In genomic region chr3:179604336-179605078, GRCh38 we compare ENCODE assay signal across 1 cellular context.
A peak's percentile ranks its signal among the peaks of the same experiment; 100 is the strongest.
TF ChIP-seq lines count a peak whose summit lies in the region.

Gene MRPL47 (minus strand): TSS chr3:179604638. CDS start chr3:179604624, 14 bp downstream.
Gene NDUFB5 (plus strand): TSS chr3:179604794. CDS start chr3:179604816, 22 bp downstream.

TF ChIP-seq in K562, 482 proteins besides CTCF, POLR2A, EP300 and RAD21 (continued from another document and continues in another):
- no peak for TF ChIP-seq BCLAF1 (IDR thresholded peaks at IDR 0.05; ENCODE audit: borderline replicate concordance in 1 of 2, control insufficient read depth in 1 of 2, low read depth in 2 of 2, low read length in 1 of 2)
- TF ChIP-seq MECOM (CRISPR knock-in tag; IDR thresholded peaks at IDR 0.05): no peak
- peak; percentile 79; the same call in 1 of the 2 replicates for TF ChIP-seq POLR2AphosphoS2 (IDR thresholded peaks at IDR 0.05; ENCODE audit: low read length)
- TF ChIP-seq SIX5 (IDR thresholded peaks at IDR 0.05; ENCODE audit: borderline replicate concordance in 1 of 2, insufficient read depth in 1 of 2, low read depth in 1 of 2, low read length in 2 of 2): peak; percentile 52 to 62; a peak in 3 of 4 replicates
- no peak for TF ChIP-seq TSC22D4 (tag; IDR thresholded peaks at IDR 0.05)
- TF ChIP-seq ARID2 (IDR thresholded peaks at IDR 0.05): no peak
- TF ChIP-seq FOSL1 (tag; conservative IDR thresholded peaks at IDR 0.05): peak; percentile 13
- 0 out of 2 replicates have a peak, but pooled peaks have one; percentile 24 for TF ChIP-seq DMBX1 (CRISPR knock-in tag; IDR thresholded peaks at IDR 0.05; ENCODE audit: borderline replicate concordance)
- peak; percentile 98 for TF ChIP-seq GABPB1 (CRISPR knock-in tag; IDR thresholded peaks at IDR 0.05)
- TF ChIP-seq GABPA (tag; conservative IDR thresholded peaks at IDR 0.05; ENCODE audit: low read depth): peak; percentile 98
- no peak for TF ChIP-seq ZNF518B (CRISPR knock-in tag; IDR thresholded peaks at IDR 0.05)
- TF ChIP-seq NCOA1 (IDR thresholded peaks at IDR 0.05; ENCODE audit: low read depth): no peak; the same call in 1 of the 2 replicates
- TF ChIP-seq ZFX (CRISPR knock-in tag; IDR thresholded peaks at IDR 0.05): peak; percentile 73
- no peak for TF ChIP-seq CBFA2T2 (conservative IDR thresholded peaks at IDR 0.05)
- no peak for TF ChIP-seq MCM2 (IDR thresholded peaks at IDR 0.05; ENCODE audit: low read depth)
- TF ChIP-seq DIDO1 (tag; IDR thresholded peaks at IDR 0.05; ENCODE audit: low read depth): peak; percentile 60; the same call in 1 of the 2 replicates
- no peak for TF ChIP-seq NR2C2 (CRISPR knock-in tag; IDR thresholded peaks at IDR 0.05)
- TF ChIP-seq NR2C2 (tag; IDR thresholded peaks at IDR 0.05): peak; percentile 62; the same call in 1 of the 2 replicates
- TF ChIP-seq, protein P1, sequence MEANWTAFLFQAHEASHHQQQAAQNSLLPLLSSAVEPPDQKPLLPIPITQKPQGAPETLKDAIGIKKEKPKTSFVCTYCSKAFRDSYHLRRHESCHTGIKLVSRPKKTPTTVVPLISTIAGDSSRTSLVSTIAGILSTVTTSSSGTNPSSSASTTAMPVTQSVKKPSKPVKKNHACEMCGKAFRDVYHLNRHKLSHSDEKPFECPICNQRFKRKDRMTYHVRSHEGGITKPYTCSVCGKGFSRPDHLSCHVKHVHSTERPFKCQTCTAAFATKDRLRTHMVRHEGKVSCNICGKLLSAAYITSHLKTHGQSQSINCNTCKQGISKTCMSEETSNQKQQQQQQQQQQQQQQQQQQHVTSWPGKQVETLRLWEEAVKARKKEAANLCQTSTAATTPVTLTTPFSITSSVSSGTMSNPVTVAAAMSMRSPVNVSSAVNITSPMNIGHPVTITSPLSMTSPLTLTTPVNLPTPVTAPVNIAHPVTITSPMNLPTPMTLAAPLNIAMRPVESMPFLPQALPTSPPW (CRISPR knock-in tag; IDR thresholded peaks at IDR 0.05): no peak
- no peak for TF ChIP-seq CBX5 (IDR thresholded peaks at IDR 0.05; ENCODE audit: borderline replicate concordance, low read depth)
- no peak; the same call in 1 of the 2 replicates for TF ChIP-seq ZNF395 (CRISPR knock-in tag; IDR thresholded peaks at IDR 0.05)
- TF ChIP-seq TCF15 (CRISPR knock-in tag; IDR thresholded peaks at IDR 0.05): no peak
- peak in 1 of 2 experiments; percentile 30; a peak in 1 of 4 replicates for TF ChIP-seq MAZ (CRISPR knock-in tag; conservative IDR thresholded peaks at IDR 0.05 in 1 of 2, IDR thresholded peaks at IDR 0.05 in 1 of 2)
- TF ChIP-seq L3MBTL2 (IDR thresholded peaks at IDR 0.05): no peak
- 0 out of 2 replicates have a peak, but pooled peaks have one; percentile 27 for TF ChIP-seq ZNF263 (CRISPR knock-in tag; IDR thresholded peaks at IDR 0.05; ENCODE audit: borderline replicate concordance)
- TF ChIP-seq, protein P2, sequence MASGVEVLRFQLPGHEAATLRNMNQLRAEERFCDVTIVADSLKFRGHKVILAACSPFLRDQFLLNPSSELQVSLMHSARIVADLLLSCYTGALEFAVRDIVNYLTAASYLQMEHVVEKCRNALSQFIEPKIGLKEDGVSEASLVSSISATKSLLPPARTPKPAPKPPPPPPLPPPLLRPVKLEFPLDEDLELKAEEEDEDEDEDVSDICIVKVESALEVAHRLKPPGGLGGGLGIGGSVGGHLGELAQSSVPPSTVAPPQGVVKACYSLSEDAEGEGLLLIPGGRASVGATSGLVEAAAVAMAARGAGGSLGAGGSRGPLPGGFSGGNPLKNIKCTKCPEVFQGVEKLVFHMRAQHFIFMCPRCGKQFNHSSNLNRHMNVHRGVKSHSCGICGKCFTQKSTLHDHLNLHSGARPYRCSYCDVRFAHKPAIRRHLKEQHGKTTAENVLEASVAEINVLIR (CRISPR knock-in tag; IDR thresholded peaks at IDR 0.05): peak; percentile 86
- no peak for TF ChIP-seq KLF6 (CRISPR knock-in tag; IDR thresholded peaks at IDR 0.05; ENCODE audit: borderline replicate concordance)
- peak; percentile 20; the same call in 1 of the 2 replicates for TF ChIP-seq CTBP1 (IDR thresholded peaks at IDR 0.05; ENCODE audit: borderline replicate concordance)
- TF ChIP-seq SMARCA5 (IDR thresholded peaks at IDR 0.05): no peak
- 0 out of 2 replicates have a peak, but pooled peaks have one; percentile 29 for TF ChIP-seq SREBF1 (IDR thresholded peaks at IDR 0.05; ENCODE audit: borderline replicate concordance, low read depth, low read length)
- peak; percentile 91 for TF ChIP-seq TBP (optimal IDR thresholded peaks at IDR 0.05; ENCODE audit: low read depth, low read length)
- 0 out of 2 replicates have a peak, but pooled peaks have one; percentile 50 for TF ChIP-seq BACH1 (tag; IDR thresholded peaks at IDR 0.05)
- no peak for TF ChIP-seq HMBOX1 (IDR thresholded peaks at IDR 0.05)
- no peak for TF ChIP-seq FIP1L1 (IDR thresholded peaks at IDR 0.05; ENCODE audit: low read depth, low read length, poor library complexity, severe bottlenecking)
- no peak for TF ChIP-seq ZEB2 (IDR thresholded peaks at IDR 0.05)
- TF ChIP-seq ZNF780A (CRISPR knock-in tag; IDR thresholded peaks at IDR 0.05): 0 out of 2 replicates have a peak, but pooled peaks have one; percentile 36
- TF ChIP-seq BDP1 (IDR thresholded peaks at IDR 0.05; ENCODE audit: insufficient read depth, insufficient read length): no peak
- no peak for TF ChIP-seq UBTF (IDR thresholded peaks at IDR 0.05; ENCODE audit: borderline replicate concordance in 1 of 2, low read depth in 2 of 2, low read length in 2 of 2)
- TF ChIP-seq ZNF57 (CRISPR knock-in tag; IDR thresholded peaks at IDR 0.05): no peak
- TF ChIP-seq NELFE (IDR thresholded peaks at IDR 0.05; ENCODE audit: insufficient read depth, insufficient read length): no peak
- no peak for TF ChIP-seq ZNF764 (CRISPR knock-in tag; IDR thresholded peaks at IDR 0.05; ENCODE audit: low read depth)
- no peak for TF ChIP-seq PHB2 (IDR thresholded peaks at IDR 0.05; ENCODE audit: low read depth)
- TF ChIP-seq PYGO2 (tag; IDR thresholded peaks at IDR 0.05): no peak
- TF ChIP-seq ZNF695 (CRISPR knock-in tag; IDR thresholded peaks at IDR 0.05): no peak
- no peak for TF ChIP-seq NONO (IDR thresholded peaks at IDR 0.05; ENCODE audit: low read depth in 2 of 2, low read length in 1 of 2)
- TF ChIP-seq BCOR (IDR thresholded peaks at IDR 0.05): no peak
- peak; percentile 89; the same call in 1 of the 2 replicates for TF ChIP-seq PML (IDR thresholded peaks at IDR 0.05; ENCODE audit: low read length)
- TF ChIP-seq ELF4 (CRISPR knock-in tag; IDR thresholded peaks at IDR 0.05): peak; percentile 32; the same call in 1 of the 2 replicates
- TF ChIP-seq RBM14 (IDR thresholded peaks at IDR 0.05; ENCODE audit: borderline replicate concordance, insufficient read depth, low read depth, low read length): no peak
- peak; percentile 99 for TF ChIP-seq ESRRA (IDR thresholded peaks at IDR 0.05; ENCODE audit: borderline replicate concordance, low read depth)
